ENCODE assay signal across 12 cellular contexts in the genomic region with DNA sequence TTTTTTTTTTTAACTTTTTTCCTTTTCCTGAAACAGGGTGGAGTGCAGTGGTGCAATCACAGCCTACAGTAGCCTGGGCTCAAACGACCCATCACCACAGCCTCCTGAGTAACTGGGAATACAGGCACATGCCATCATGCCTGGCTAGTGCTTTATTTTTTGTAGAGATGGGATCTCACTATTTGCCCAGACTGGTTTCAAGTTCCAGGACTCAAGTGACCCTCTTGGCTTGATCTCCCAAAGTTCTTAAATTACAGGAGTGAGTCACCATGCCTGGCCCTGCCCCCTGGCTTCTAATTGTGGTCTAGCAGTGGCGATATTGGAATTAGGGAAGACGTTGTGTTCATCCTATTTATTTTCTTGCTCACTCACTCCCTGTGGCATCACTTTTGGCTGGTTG.
DNase-seq lines count a peak whose midpoint lies in the region; TF ChIP-seq lines count a peak whose summit lies in the region.
"Had no signal": no experiment of that assay in that cellular context is flagged by ENCODE, and none has a peak within 500 bp of the region (broad histone marks: within the 10 kb centered on the region; RNA-seq: fewer than 3 reads in every experiment).

No MANE protein-coding gene starts in this region.

- no peaks in the 10 kb centered on the region for H3K27me3 ChIP-seq in osteoblast (ENCODE audit: insufficient read depth, low read length)
- H3K27me3 ChIP-seq: heart left ventricle, upper lobe of left lung had no signal

- H3K4me2 ChIP-seq in osteoblast (ENCODE audit: insufficient read depth, low read length): no peak overlapping the region

- TF ChIP-seq CTCF in astrocyte of the spinal cord (IDR thresholded peaks at IDR 0.05; ENCODE audit: low read depth, low read length) (peak; percentile 32), osteoblast (IDR thresholded peaks at IDR 0.05; ENCODE audit: extremely low read depth, low read depth, low read length) (no peak)

- peak; percentile 35 for DNase-seq in ELR (ENCODE audit: low read depth)
- DNase-seq in NCI-H2029 (lab: John Stamatoyannopoulos, UW): peak; percentile 33
- DNase-seq in astrocyte of the spinal cord (ENCODE audit: low read depth, low spot score): peak; percentile 57
- DNase-seq in non-pigmented ciliary epithelial cell (ENCODE audit: low read depth): peak; percentile 4
- no peak for DNase-seq in osteoblast (ENCODE audit: insufficient read length, low spot score, missing footprints)
- DNase-seq in activated naive CD4-positive, alpha-beta T cell treated with Interleukin-2 at 50 U/mL for 16 hours: no peak
- DNase-seq in activated effector memory CD4-positive, alpha-beta T cell treated with anti-CD3 and anti-CD28 coated beads, Interleukin-2, amount 50 U/mL, for 16 hours: no peak
- DNase-seq: heart left ventricle; left cardiac atrium; naive B cell; stimulated activated CD4-positive, alpha-beta T cell treated with anti-CD3 and anti-CD28 coated beads, Interleukin-1b, Interleukin-23, amount 100 ng/mL, for 48 hours; upper lobe of left lung had no signal

- H3K4me3 ChIP-seq in astrocyte of the spinal cord (ENCODE audit: low read depth, low read length) (no peak overlapping the region), osteoblast (ENCODE audit: insufficient read depth, low read length) (no peak overlapping the region)
- H3K4me3 ChIP-seq: heart left ventricle, upper lobe of left lung had no signal

- no peaks in the 10 kb centered on the region for H3K4me1 ChIP-seq in osteoblast (ENCODE audit: insufficient read depth, low read length)
- H3K4me1 ChIP-seq: heart left ventricle, upper lobe of left lung had no signal

- no peak overlapping the region for H3K27ac ChIP-seq in osteoblast (ENCODE audit: low read depth, low read length)
- H3K27ac ChIP-seq: heart left ventricle, upper lobe of left lung had no signal

- no peaks in the 10 kb centered on the region for H3K9me3 ChIP-seq in osteoblast (ENCODE audit: low read depth, low read length)
- H3K9me3 ChIP-seq: upper lobe of left lung had no signal

- H3K79me2 ChIP-seq in osteoblast (ENCODE audit: insufficient read depth, low read length): no peaks in the 10 kb centered on the region

- H4K20me1 ChIP-seq in osteoblast (ENCODE audit: insufficient read depth, low read length): no peaks in the 10 kb centered on the region

- no peak overlapping the region for H2AFZ ChIP-seq in osteoblast (ENCODE audit: low read length)

- no peaks in the 10 kb centered on the region for H3K36me3 ChIP-seq in osteoblast (ENCODE audit: insufficient read depth, low read length)
- H3K36me3 ChIP-seq: heart left ventricle, upper lobe of left lung had no signal

- in situ Hi-C loops in astrocyte of the spinal cord (cut with HindIII; ENCODE audit: low sequenced_read_pairs): no loop called here

Comparison
In these comparisons a context has a peak if more than half of its experiments do, and no peak if none do; other contexts are left out.
1. DNase-seq: peak in ELR (single experiment), NCI-H2029 (single experiment), astrocyte of the spinal cord (single experiment) and non-pigmented ciliary epithelial cell (single experiment); none in osteoblast (single experiment), activated naive CD4-positive, alpha-beta T cell treated with Interleukin-2 at 50 U/mL for 16 hours (single experiment) and activated effector memory CD4-positive, alpha-beta T cell treated with anti-CD3 and anti-CD28 coated beads, Interleukin-2, amount 50 U/mL, for 16 hours (single experiment).